Comparison of ENCODE assay signal across 1 cellular context in the genomic region with DNA sequence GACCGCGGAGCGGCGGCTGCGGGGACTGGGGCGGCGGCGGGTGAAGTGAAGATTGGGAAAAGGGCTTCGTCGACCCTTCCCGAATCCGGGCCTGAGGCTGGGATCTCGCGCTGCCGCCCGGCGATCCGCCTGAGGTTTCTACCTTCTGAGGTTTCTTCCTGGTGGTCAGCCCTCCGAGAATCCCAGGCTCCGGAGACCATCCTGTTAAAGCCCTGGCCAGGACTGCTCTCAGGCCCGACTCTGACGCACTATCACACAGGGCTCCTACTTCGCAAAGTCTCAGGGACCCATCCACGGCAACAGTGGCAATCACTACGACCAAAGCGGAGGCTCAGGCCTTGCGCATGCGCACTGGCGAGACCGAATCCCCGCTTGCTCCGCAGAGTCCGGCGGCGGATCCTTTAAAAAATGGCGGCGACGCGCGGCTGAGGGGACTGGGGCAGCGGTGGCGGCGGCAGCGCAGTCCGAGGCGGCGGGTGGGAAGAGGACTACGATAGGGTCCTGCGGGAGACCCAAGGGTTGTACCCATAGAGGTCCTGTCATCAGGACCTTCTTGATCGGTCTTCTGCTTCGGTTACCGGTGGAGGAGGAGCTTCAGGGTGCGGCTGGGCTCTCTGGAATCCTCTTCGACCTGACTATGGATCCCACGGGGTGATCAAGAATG.
A peak's percentile ranks its signal among the peaks of the same experiment; 100 is the strongest.
TF ChIP-seq lines count a peak whose summit lies in the region.
"Not testable (repeated sequence)": the region's sequence is repeated elsewhere in the genome, so short reads cannot be mapped to it uniquely, and the experiment has no call there.

No MANE protein-coding gene starts in this region.

TF ChIP-seq in HepG2, 621 proteins besides CTCF, POLR2A, EP300 and RAD21 (continued from another document and continues in another):
- TF ChIP-seq RFXAP (CRISPR knock-in tag; IDR thresholded peaks at IDR 0.05; ENCODE audit: borderline replicate concordance) = peak; percentile 54; the same call in 1 of the 2 replicates
- TF ChIP-seq ZNF362 (CRISPR knock-in tag; IDR thresholded peaks at IDR 0.05; ENCODE audit: borderline replicate concordance) = 0 out of 2 replicates have a peak, but pooled peaks have one; percentile 61
- TF ChIP-seq ATF4 (CRISPR knock-in tag; IDR thresholded peaks at IDR 0.05) = 0 out of 4 replicates have a peak, but pooled peaks of 1 of the 2 experiments have one; percentile 12
- TF ChIP-seq SPEN (CRISPR knock-in tag; IDR thresholded peaks at IDR 0.05; ENCODE audit: low read depth) = peak; percentile 88
- TF ChIP-seq, protein P1, sequence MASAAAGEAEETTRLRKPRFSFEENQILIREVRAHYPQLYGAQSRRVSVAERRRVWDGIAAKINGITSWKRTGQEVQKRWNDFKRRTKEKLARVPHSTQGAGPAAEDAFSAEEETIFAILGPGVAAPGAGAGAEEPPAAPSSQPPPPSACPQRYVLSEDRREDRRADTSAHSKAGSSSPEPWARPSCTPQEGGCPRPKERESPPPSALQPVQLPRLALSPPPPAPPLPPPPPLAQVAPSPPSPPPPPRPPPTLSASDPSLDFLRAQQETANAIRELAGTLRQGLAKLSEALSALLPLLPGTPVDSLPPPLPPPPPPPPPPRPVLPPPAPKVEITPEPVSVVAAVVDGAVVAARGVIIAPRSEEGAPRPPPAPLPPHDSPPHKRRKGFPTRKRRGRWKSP (CRISPR knock-in tag; IDR thresholded peaks at IDR 0.05) = peak; percentile 74; the same call in 1 of the 2 replicates
- TF ChIP-seq, protein P2, sequence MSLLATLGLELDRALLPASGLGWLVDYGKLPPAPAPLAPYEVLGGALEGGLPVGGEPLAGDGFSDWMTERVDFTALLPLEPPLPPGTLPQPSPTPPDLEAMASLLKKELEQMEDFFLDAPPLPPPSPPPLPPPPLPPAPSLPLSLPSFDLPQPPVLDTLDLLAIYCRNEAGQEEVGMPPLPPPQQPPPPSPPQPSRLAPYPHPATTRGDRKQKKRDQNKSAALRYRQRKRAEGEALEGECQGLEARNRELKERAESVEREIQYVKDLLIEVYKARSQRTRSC (CRISPR knock-in tag; IDR thresholded peaks at IDR 0.05; ENCODE audit: low read depth) = 0 out of 2 replicates have a peak, but pooled peaks have one; percentile 42
- not testable (repeated sequence) for TF ChIP-seq SOX6 (IDR thresholded peaks at IDR 0.05)
- peak; percentile 56 for TF ChIP-seq SOX6 (CRISPR knock-in tag; IDR thresholded peaks at IDR 0.05)
- peak; percentile 80 for TF ChIP-seq HOXD1 (CRISPR knock-in tag; IDR thresholded peaks at IDR 0.05)
- peak; percentile 80; the same call in 1 of the 2 replicates for TF ChIP-seq SALL2 (CRISPR knock-in tag; IDR thresholded peaks at IDR 0.05)
- peak; percentile 71; the same call in 1 of the 2 replicates for TF ChIP-seq MEIS1 (CRISPR knock-in tag; IDR thresholded peaks at IDR 0.05; ENCODE audit: borderline replicate concordance)
- peak; percentile 74 for TF ChIP-seq FOXO4 (CRISPR knock-in tag; conservative IDR thresholded peaks at IDR 0.05)
- TF ChIP-seq, protein P3, sequence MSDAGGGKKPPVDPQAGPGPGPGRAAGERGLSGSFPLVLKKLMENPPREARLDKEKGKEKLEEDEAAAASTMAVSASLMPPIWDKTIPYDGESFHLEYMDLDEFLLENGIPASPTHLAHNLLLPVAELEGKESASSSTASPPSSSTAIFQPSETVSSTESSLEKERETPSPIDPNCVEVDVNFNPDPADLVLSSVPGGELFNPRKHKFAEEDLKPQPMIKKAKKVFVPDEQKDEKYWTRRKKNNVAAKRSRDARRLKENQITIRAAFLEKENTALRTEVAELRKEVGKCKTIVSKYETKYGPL (CRISPR knock-in tag; IDR thresholded peaks at IDR 0.05) = 0 out of 2 replicates have a peak, but pooled peaks have one; percentile 30
- peak; percentile 39; the same call in 1 of the 2 replicates for TF ChIP-seq E2F1 (CRISPR knock-in tag; IDR thresholded peaks at IDR 0.05)
- TF ChIP-seq, protein P4, sequence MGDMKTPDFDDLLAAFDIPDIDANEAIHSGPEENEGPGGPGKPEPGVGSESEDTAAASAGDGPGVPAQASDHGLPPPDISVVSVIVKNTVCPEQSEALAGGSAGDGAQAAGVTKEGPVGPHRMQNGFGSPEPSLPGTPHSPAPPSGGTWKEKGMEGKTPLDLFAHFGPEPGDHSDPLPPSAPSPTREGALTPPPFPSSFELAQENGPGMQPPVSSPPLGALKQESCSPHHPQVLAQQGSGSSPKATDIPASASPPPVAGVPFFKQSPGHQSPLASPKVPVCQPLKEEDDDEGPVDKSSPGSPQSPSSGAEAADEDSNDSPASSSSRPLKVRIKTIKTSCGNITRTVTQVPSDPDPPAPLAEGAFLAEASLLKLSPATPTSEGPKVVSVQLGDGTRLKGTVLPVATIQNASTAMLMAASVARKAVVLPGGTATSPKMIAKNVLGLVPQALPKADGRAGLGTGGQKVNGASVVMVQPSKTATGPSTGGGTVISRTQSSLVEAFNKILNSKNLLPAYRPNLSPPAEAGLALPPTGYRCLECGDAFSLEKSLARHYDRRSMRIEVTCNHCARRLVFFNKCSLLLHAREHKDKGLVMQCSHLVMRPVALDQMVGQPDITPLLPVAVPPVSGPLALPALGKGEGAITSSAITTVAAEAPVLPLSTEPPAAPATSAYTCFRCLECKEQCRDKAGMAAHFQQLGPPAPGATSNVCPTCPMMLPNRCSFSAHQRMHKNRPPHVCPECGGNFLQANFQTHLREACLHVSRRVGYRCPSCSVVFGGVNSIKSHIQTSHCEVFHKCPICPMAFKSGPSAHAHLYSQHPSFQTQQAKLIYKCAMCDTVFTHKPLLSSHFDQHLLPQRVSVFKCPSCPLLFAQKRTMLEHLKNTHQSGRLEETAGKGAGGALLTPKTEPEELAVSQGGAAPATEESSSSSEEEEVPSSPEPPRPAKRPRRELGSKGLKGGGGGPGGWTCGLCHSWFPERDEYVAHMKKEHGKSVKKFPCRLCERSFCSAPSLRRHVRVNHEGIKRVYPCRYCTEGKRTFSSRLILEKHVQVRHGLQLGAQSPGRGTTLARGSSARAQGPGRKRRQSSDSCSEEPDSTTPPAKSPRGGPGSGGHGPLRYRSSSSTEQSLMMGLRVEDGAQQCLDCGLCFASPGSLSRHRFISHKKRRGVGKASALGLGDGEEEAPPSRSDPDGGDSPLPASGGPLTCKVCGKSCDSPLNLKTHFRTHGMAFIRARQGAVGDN (CRISPR knock-in tag; IDR thresholded peaks at IDR 0.05) = peak; percentile 92
- TF ChIP-seq ZNF558 (CRISPR knock-in tag; IDR thresholded peaks at IDR 0.05; ENCODE audit: borderline replicate concordance) = peak; percentile 60; the same call in 1 of the 2 replicates
- 0 out of 2 replicates have a peak, but pooled peaks have one; percentile 43 for TF ChIP-seq MEIS2 (CRISPR knock-in tag; IDR thresholded peaks at IDR 0.05)
- TF ChIP-seq KLF12 (CRISPR knock-in tag; IDR thresholded peaks at IDR 0.05; ENCODE audit: borderline replicate concordance) = 0 out of 2 replicates have a peak, but pooled peaks have one; percentile 68
- peak; percentile 48; the same call in 1 of the 2 replicates for TF ChIP-seq SIN3A (IDR thresholded peaks at IDR 0.05; ENCODE audit: borderline replicate concordance, low read depth, low read length)
- peak; percentile 76; the same call in 1 of the 2 replicates for TF ChIP-seq NKX3-1 (CRISPR knock-in tag; IDR thresholded peaks at IDR 0.05)
- TF ChIP-seq MTERF4 (CRISPR knock-in tag; IDR thresholded peaks at IDR 0.05) = peak; percentile 62; the same call in 1 of the 2 replicates
- peak; percentile 86 for TF ChIP-seq ZNF335 (CRISPR knock-in tag; IDR thresholded peaks at IDR 0.05)
- TF ChIP-seq MED1 (CRISPR knock-in tag; IDR thresholded peaks at IDR 0.05) = peak; percentile 49
- 0 out of 2 replicates have a peak, but pooled peaks have one; percentile 11 for TF ChIP-seq GATAD2A (CRISPR knock-in tag; IDR thresholded peaks at IDR 0.05)
- TF ChIP-seq ZFP37 (CRISPR knock-in tag; IDR thresholded peaks at IDR 0.05; ENCODE audit: borderline replicate concordance) = 0 out of 2 replicates have a peak, but pooled peaks have one; percentile 50
- 0 out of 2 replicates have a peak, but pooled peaks have one; percentile 65 for TF ChIP-seq ZZZ3 (CRISPR knock-in tag; IDR thresholded peaks at IDR 0.05; ENCODE audit: borderline replicate concordance)
- TF ChIP-seq ZNF138 (CRISPR knock-in tag; IDR thresholded peaks at IDR 0.05; ENCODE audit: low read depth) = peak; percentile 86; the same call in 1 of the 2 replicates
- TF ChIP-seq, protein P5, sequence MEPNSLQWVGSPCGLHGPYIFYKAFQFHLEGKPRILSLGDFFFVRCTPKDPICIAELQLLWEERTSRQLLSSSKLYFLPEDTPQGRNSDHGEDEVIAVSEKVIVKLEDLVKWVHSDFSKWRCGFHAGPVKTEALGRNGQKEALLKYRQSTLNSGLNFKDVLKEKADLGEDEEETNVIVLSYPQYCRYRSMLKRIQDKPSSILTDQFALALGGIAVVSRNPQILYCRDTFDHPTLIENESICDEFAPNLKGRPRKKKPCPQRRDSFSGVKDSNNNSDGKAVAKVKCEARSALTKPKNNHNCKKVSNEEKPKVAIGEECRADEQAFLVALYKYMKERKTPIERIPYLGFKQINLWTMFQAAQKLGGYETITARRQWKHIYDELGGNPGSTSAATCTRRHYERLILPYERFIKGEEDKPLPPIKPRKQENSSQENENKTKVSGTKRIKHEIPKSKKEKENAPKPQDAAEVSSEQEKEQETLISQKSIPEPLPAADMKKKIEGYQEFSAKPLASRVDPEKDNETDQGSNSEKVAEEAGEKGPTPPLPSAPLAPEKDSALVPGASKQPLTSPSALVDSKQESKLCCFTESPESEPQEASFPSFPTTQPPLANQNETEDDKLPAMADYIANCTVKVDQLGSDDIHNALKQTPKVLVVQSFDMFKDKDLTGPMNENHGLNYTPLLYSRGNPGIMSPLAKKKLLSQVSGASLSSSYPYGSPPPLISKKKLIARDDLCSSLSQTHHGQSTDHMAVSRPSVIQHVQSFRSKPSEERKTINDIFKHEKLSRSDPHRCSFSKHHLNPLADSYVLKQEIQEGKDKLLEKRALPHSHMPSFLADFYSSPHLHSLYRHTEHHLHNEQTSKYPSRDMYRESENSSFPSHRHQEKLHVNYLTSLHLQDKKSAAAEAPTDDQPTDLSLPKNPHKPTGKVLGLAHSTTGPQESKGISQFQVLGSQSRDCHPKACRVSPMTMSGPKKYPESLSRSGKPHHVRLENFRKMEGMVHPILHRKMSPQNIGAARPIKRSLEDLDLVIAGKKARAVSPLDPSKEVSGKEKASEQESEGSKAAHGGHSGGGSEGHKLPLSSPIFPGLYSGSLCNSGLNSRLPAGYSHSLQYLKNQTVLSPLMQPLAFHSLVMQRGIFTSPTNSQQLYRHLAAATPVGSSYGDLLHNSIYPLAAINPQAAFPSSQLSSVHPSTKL (CRISPR knock-in tag; IDR thresholded peaks at IDR 0.05) = peak; percentile 43; the same call in 1 of the 2 replicates
- TF ChIP-seq SOX5 (CRISPR knock-in tag; IDR thresholded peaks at IDR 0.05; ENCODE audit: borderline replicate concordance) = peak; percentile 8; the same call in 1 of the 2 replicates
- peak; percentile 99 for TF ChIP-seq ZNF44 (CRISPR knock-in tag; IDR thresholded peaks at IDR 0.05)
